Comparison of ENCODE assay signal across 6 cellular contexts in genomic region chr18:37691162-37691561, GRCh38.
"Had no signal": no experiment of that assay in that cellular context is flagged by ENCODE, and none has a peak within 500 bp of the region (broad histone marks: within the 10 kb centered on the region; RNA-seq: fewer than 3 reads in every experiment).

No MANE protein-coding gene starts in this region.

- H3K27ac ChIP-seq: HL-60 had no signal

- ATAC-seq: HepG2, K562 had no signal

- DNase-seq: IMR-90, KBM-7, KG1 had no signal

- H3K4me3 ChIP-seq: K562 had no signal
